21 cellular contexts compared by ENCODE assay signal in genomic region chr22:43890901-43891331, GRCh38. TPM values are rescaled to one million over a fixed set of nuclear protein-coding genes. Genes with fewer than 3 reads are reported as not detected.
DNase-seq lines count a peak whose midpoint lies in the region; ATAC-seq, FAIRE-seq and TF ChIP-seq lines count a peak whose summit lies in the region.
"Had no signal": no experiment of that assay in that cellular context is flagged by ENCODE, and none has a peak within 500 bp of the region (broad histone marks: within the 10 kb centered on the region; RNA-seq: fewer than 3 reads in every experiment).

No MANE protein-coding gene starts in this region.

- ATAC-seq in activated naive CD8-positive, alpha-beta T cell treated with anti-CD3 and anti-CD28 coated beads, Interleukin-2, amount 10 ng/mL, durations not matched to agents 7 days and 5 days (ENCODE audit: low read depth): no peak
- ATAC-seq in RWPE2 (ENCODE audit: low read depth) (no peak), upper lobe of right lung (no peak), GM21717 (IDR thresholded peaks at IDR 0.05; ENCODE audit: unreplicated experiment) (no peak)
- ATAC-seq: CD8-positive, alpha-beta T cell had no signal

- no peaks in the 10 kb centered on the region for H3K4me1 Mint-ChIP-seq in activated naive CD8-positive, alpha-beta T cell treated with anti-CD3 and anti-CD28 coated beads, Interleukin-2, amount 10 ng/mL, durations not matched to agents 7 days and 5 days
- H3K4me1 Mint-ChIP-seq in activated naive CD8-positive, alpha-beta T cell treated with anti-CD3 and anti-CD28 coated beads for 36 hours: no peaks in the 10 kb centered on the region
- H3K4me1 Mint-ChIP-seq: activated naive CD8-positive, alpha-beta T cell treated with anti-CD3 and anti-CD28 coated beads, Interleukin-2, amount 50 U/mL, for 24 hours; mesothelial cell of epicardium had no signal

- peak overlapping the region; percentile 13 for H3K4me3 ChIP-seq in RWPE2 (ENCODE audit: severe bottlenecking)
- no peak overlapping the region for H3K4me3 ChIP-seq in upper lobe of right lung
- H3K4me3 ChIP-seq in small intestine (ENCODE audit: low read depth in 1 of 2, low read length in 2 of 2): no peak overlapping the region
- H3K4me3 ChIP-seq: SJSA1 had no signal

- DNase-seq in activated naive CD8-positive, alpha-beta T cell treated with anti-CD3 and anti-CD28 coated beads, Interleukin-2, amount 10 ng/mL, durations not matched to agents 7 days and 5 days: peak; percentile 24
- no peak for DNase-seq in activated naive CD8-positive, alpha-beta T cell treated with anti-CD3 and anti-CD28 coated beads for 36 hours
- no peak for DNase-seq in RWPE2 (ENCODE audit: low spot score)
- peak; percentile 50 for DNase-seq in left kidney (ENCODE audit: low read depth, low spot score)
- peak; percentile 53 for DNase-seq in upper lobe of right lung
- no peak for DNase-seq in small intestine
- DNase-seq in NOMO-1 (lab: John Stamatoyannopoulos, UW; ENCODE audit: unreplicated experiment in 2 of 2): no peak
- DNase-seq: CD8-positive, alpha-beta T cell; effector memory CD4-positive, alpha-beta T cell; KG1; NCI-H226 had no signal

- H3K4me3 Mint-ChIP-seq in activated naive CD8-positive, alpha-beta T cell treated with anti-CD3 and anti-CD28 coated beads, Interleukin-2, amount 10 ng/mL, durations not matched to agents 7 days and 5 days: no peak overlapping the region
- no peak overlapping the region for H3K4me3 Mint-ChIP-seq in activated naive CD8-positive, alpha-beta T cell treated with anti-CD3 and anti-CD28 coated beads for 36 hours
- H3K4me3 Mint-ChIP-seq: activated naive CD8-positive, alpha-beta T cell treated with anti-CD3 and anti-CD28 coated beads, Interleukin-2, amount 50 U/mL, for 24 hours; activated T-cell treated with anti-CD3 and anti-CD28 coated beads, Interleukin-2, amount 50 U/mL, for 24 hours; CD8-positive, alpha-beta T cell; mesothelial cell of epicardium; type B pancreatic cell had no signal

- POLR2A ChIA-PET in activated naive CD8-positive, alpha-beta T cell treated with anti-CD3 and anti-CD28 coated beads, Interleukin-2, amount 10 ng/mL, durations not matched to agents 7 days and 5 days (lab: Charles Lee): no interaction called here

- H3K9me3 Mint-ChIP-seq in activated naive CD8-positive, alpha-beta T cell treated with anti-CD3 and anti-CD28 coated beads, Interleukin-2, amount 10 ng/mL, durations not matched to agents 7 days and 5 days: no peaks in the 10 kb centered on the region
- no peaks in the 10 kb centered on the region for H3K9me3 Mint-ChIP-seq in activated naive CD8-positive, alpha-beta T cell treated with anti-CD3 and anti-CD28 coated beads for 36 hours
- H3K9me3 Mint-ChIP-seq: activated naive CD8-positive, alpha-beta T cell treated with anti-CD3 and anti-CD28 coated beads, Interleukin-2, amount 50 U/mL, for 24 hours; activated T-cell treated with anti-CD3 and anti-CD28 coated beads, Interleukin-2, amount 50 U/mL, for 24 hours; CD8-positive, alpha-beta T cell; mesothelial cell of epicardium; type B pancreatic cell had no signal

- FAIRE-seq in small intestine (lab: Jason Lieb, UNC): no peak
- FAIRE-seq: GM12891 had no signal

- no peak for TF ChIP-seq CTCF in RWPE2 (IDR thresholded peaks at IDR 0.05; ENCODE audit: poor library complexity, severe bottlenecking)
- TF ChIP-seq CTCF in upper lobe of right lung (IDR thresholded peaks at IDR 0.05): no peak

- H3K27ac Mint-ChIP-seq in activated naive CD8-positive, alpha-beta T cell treated with anti-CD3 and anti-CD28 coated beads, Interleukin-2, amount 10 ng/mL, durations not matched to agents 7 days and 5 days: no peak overlapping the region
- H3K27ac Mint-ChIP-seq in activated naive CD8-positive, alpha-beta T cell treated with anti-CD3 and anti-CD28 coated beads for 36 hours: no peak overlapping the region
- H3K27ac Mint-ChIP-seq: activated naive CD8-positive, alpha-beta T cell treated with anti-CD3 and anti-CD28 coated beads, Interleukin-2, amount 50 U/mL, for 24 hours; activated T-cell treated with anti-CD3 and anti-CD28 coated beads, Interleukin-2, amount 50 U/mL, for 24 hours; CD8-positive, alpha-beta T cell; mesothelial cell of epicardium; type B pancreatic cell had no signal

- no peaks in the 10 kb centered on the region for H3K9me3 ChIP-seq in RWPE2 (ENCODE audit: severe bottlenecking)
- no peaks in the 10 kb centered on the region for H3K9me3 ChIP-seq in upper lobe of right lung
- H3K9me3 ChIP-seq in small intestine (ENCODE audit: control insufficient read depth, low read depth): no peaks in the 10 kb centered on the region
- H3K9me3 ChIP-seq: SJSA1 had no signal

- H3K27ac ChIP-seq in RWPE2 (ENCODE audit: poor library complexity, severe bottlenecking) (no peak overlapping the region), upper lobe of right lung (no peak overlapping the region), small intestine (ENCODE audit: low read depth in 1 of 2, low read length in 1 of 2) (no peak overlapping the region)
- H3K27ac ChIP-seq: SJSA1 had no signal

- H3K36me3 ChIP-seq in RWPE2 (ENCODE audit: low read depth) (no peaks in the 10 kb centered on the region), upper lobe of right lung (no peaks in the 10 kb centered on the region), small intestine (ENCODE audit: control insufficient read depth in 2 of 2, insufficient read depth in 2 of 2, low read length in 2 of 2) (no peaks in the 10 kb centered on the region)
- H3K36me3 ChIP-seq: SJSA1 had no signal

- H3K27me3 Mint-ChIP-seq in activated naive CD8-positive, alpha-beta T cell treated with anti-CD3 and anti-CD28 coated beads, Interleukin-2, amount 10 ng/mL, durations not matched to agents 7 days and 5 days: peaks cover 44% of the 10 kb centered on the region
- peaks cover 44% of the 10 kb centered on the region for H3K27me3 Mint-ChIP-seq in activated naive CD8-positive, alpha-beta T cell treated with anti-CD3 and anti-CD28 coated beads for 36 hours

- H3K27me3 ChIP-seq in RWPE2 (ENCODE audit: insufficient read depth, poor library complexity, severe bottlenecking) (peaks cover 33% of the 10 kb centered on the region), upper lobe of right lung (peaks cover 51% of the 10 kb centered on the region), small intestine (ENCODE audit: control insufficient read depth in 2 of 2, insufficient read depth in 2 of 2, low read length in 2 of 2) (peaks cover 14 to 29% of the 10 kb centered on the region in 2 donors)

- H3K4me1 ChIP-seq in RWPE2 (ENCODE audit: insufficient read depth, poor library complexity, severe bottlenecking) (no peaks in the 10 kb centered on the region), upper lobe of right lung (no peaks in the 10 kb centered on the region), small intestine (ENCODE audit: control insufficient read depth in 2 of 2, insufficient read depth in 1 of 2, low read depth in 1 of 2, low read length in 1 of 2) (no peaks in the 10 kb centered on the region)
- H3K4me1 ChIP-seq: SJSA1 had no signal

- H3K36me3 Mint-ChIP-seq in activated naive CD8-positive, alpha-beta T cell treated with anti-CD3 and anti-CD28 coated beads, Interleukin-2, amount 10 ng/mL, durations not matched to agents 7 days and 5 days: no peaks in the 10 kb centered on the region
- no peaks in the 10 kb centered on the region for H3K36me3 Mint-ChIP-seq in activated naive CD8-positive, alpha-beta T cell treated with anti-CD3 and anti-CD28 coated beads for 36 hours
- H3K36me3 Mint-ChIP-seq: CD8-positive, alpha-beta T cell; mesothelial cell of epicardium; type B pancreatic cell had no signal

- intact Hi-C loops in upper lobe of right lung (cut with DNase I): no loop called here

- WGBS in small intestine, 3 donors: 14 to 19% (median 19%) methylated on average over 23 to 24 of the region's 24 CpGs

RNA-seq across cellular contexts. Expression of gene PNPLA5, which starts 0.9 kb away (rescaled TPM):
- not detected for total RNA-seq in activated naive CD8-positive, alpha-beta T cell treated with anti-CD3 and anti-CD28 coated beads, Interleukin-2, amount 10 ng/mL, durations not matched to agents 7 days and 5 days
- total RNA-seq in activated naive CD8-positive, alpha-beta T cell treated with anti-CD3 and anti-CD28 coated beads for 36 hours: not detected
- total RNA-seq in upper lobe of right lung: not detected
- not detected for polyA plus RNA-seq in small intestine
- total RNA-seq: CD8-positive, alpha-beta T cell; fibroblast of villous mesenchyme; G401; mesothelial cell of epicardium; SJSA1 had no signal

RNA-seq across cellular contexts. Expression of gene SULT4A1, which starts 28.6 kb away (rescaled TPM):
- total RNA-seq in activated naive CD8-positive, alpha-beta T cell treated with anti-CD3 and anti-CD28 coated beads, Interleukin-2, amount 10 ng/mL, durations not matched to agents 7 days and 5 days: not detected
- total RNA-seq in activated naive CD8-positive, alpha-beta T cell treated with anti-CD3 and anti-CD28 coated beads for 36 hours: under 1 TPM in 1 of 2 experiments, not detected in 1; 0.29 TPM
- total RNA-seq in upper lobe of right lung: not detected
- 10 to 100 TPM; 14.2 to 60.4 (median 21.6) TPM for polyA plus RNA-seq in small intestine
- total RNA-seq: CD8-positive, alpha-beta T cell; fibroblast of villous mesenchyme; OCI-LY7; SJSA1 had no signal

RNA-seq across cellular contexts. Expression of gene PNPLA3, which starts 32.7 kb away (rescaled TPM):
- under 1 TPM in 1 of 2 experiments, not detected in 1; 0.45 TPM for total RNA-seq in activated naive CD8-positive, alpha-beta T cell treated with anti-CD3 and anti-CD28 coated beads, Interleukin-2, amount 10 ng/mL, durations not matched to agents 7 days and 5 days
- total RNA-seq in activated naive CD8-positive, alpha-beta T cell treated with anti-CD3 and anti-CD28 coated beads for 36 hours: under 1 TPM; 0.39 to 0.52 TPM
- 3.7 TPM for total RNA-seq in upper lobe of right lung
- 1 to 10 TPM in 1 of 3 donors, under 1 TPM in 1, not detected in 1; 0.22 to 4.0 TPM for polyA plus RNA-seq in small intestine
- total RNA-seq: CD8-positive, alpha-beta T cell; OCI-LY7 had no signal

Comparison
In these comparisons a context has a peak if more than half of its experiments do, and no peak if none do; other contexts are left out.
1. DNase-seq: peak in activated naive CD8-positive, alpha-beta T cell treated with anti-CD3 and anti-CD28 coated beads, Interleukin-2, amount 10 ng/mL, durations not matched to agents 7 days and 5 days (single experiment), left kidney (single experiment) and upper lobe of right lung (single experiment); none in activated naive CD8-positive, alpha-beta T cell treated with anti-CD3 and anti-CD28 coated beads for 36 hours (single experiment), RWPE2 (single experiment), small intestine (single experiment) and NOMO-1 (0 of 2).